In genomic region chr10:97494863-97495506, GRCh38 we compare ENCODE assay signal across 7 cellular contexts. TPM values are rescaled to one million over a fixed set of nuclear protein-coding genes. Genes with fewer than 3 reads are reported as not detected.
DNase-seq lines count a peak whose midpoint lies in the region; TF ChIP-seq lines count a peak whose summit lies in the region.
"Had no signal": no experiment of that assay in that cellular context is flagged by ENCODE, and none has a peak within 500 bp of the region (broad histone marks: within the 10 kb centered on the region; RNA-seq: fewer than 3 reads in every experiment).

No MANE protein-coding gene starts in this region.

- H3K27ac ChIP-seq in A673 (ENCODE audit: low read depth, low read length, poor library complexity, severe bottlenecking) (peak overlapping the region; percentile 25), RWPE1 (peak overlapping the region; percentile 48)
- H3K27ac ChIP-seq: Peyer's patch had no signal

- CTCF ChIA-PET in A673 (lab: Charles Lee) (interaction anchor here (0.7 kb wide), 1 partner anchor 162 kb away, joined by 3 read pairs; no protein-coding TSS in a partner anchor), RWPE1 (lab: Yijun Ruan, JAX) (interaction anchor here (0.6 to 0.9 kb wide), 4 partner anchors 59 to 237 kb away, joined by 3 read pairs; partner anchors contain the start of gene ANKRD2)

- POLR2A ChIA-PET in A673 (lab: Charles Lee; ENCODE audit: low non-redundant PET) (interaction anchor here (0.6 to 0.7 kb wide), 2 partner anchors 41 to 81 kb away, joined by 3 to 5 read pairs; no protein-coding TSS in a partner anchor), RWPE1 (lab: Yijun Ruan, JAX; ENCODE audit: low non-redundant PET) (interaction anchor here (0.7 kb wide), 1 partner anchor 106 kb away, joined by 4 read pairs; no protein-coding TSS in a partner anchor)

- peaks cover 9% of the 10 kb centered on the region for H3K27me3 ChIP-seq in A673 (replicated peaks; ENCODE audit: insufficient read depth, low read depth, low read length, poor library complexity)
- H3K27me3 ChIP-seq: Peyer's patch had no signal

- no peaks in the 10 kb centered on the region for H3K9me3 ChIP-seq in A673 (ENCODE audit: low read depth, low read length, poor library complexity, severe bottlenecking)
- H3K9me3 ChIP-seq: Peyer's patch had no signal

- TF ChIP-seq CTCF in A673 (conservative IDR thresholded peaks at IDR 0.05; ENCODE audit: low read depth, low read length) (no peak), RWPE1 (conservative IDR thresholded peaks at IDR 0.05; ENCODE audit: low read depth) (no peak), fibroblast of the aortic adventitia (IDR thresholded peaks at IDR 0.05; ENCODE audit: insufficient read depth, low read length) (no peak)

- H3K4me3 ChIP-seq in A673 (ENCODE audit: low read depth, low read length, poor library complexity, severe bottlenecking) (no peak overlapping the region), fibroblast of the aortic adventitia (ENCODE audit: low read depth, low read length) (no peak overlapping the region)
- H3K4me3 ChIP-seq: Peyer's patch had no signal

- intact Hi-C loops in A673 (cut with micrococcal nuclease; ENCODE audit: unreplicated experiment) = no loop called here

- no peaks in the 10 kb centered on the region for H3K36me3 ChIP-seq in A673 (ENCODE audit: insufficient read depth, low read length, poor library complexity, severe bottlenecking)
- H3K36me3 ChIP-seq: Peyer's patch had no signal

- peaks cover 11% of the 10 kb centered on the region for H3K4me1 ChIP-seq in A673 (ENCODE audit: insufficient read depth, low read length, poor library complexity, severe bottlenecking)

- BruUV-seq in A673 (replicated peaks; lab: Mats Ljungman, UMichigan) = no TSS peak

- DNase-seq in A673 (ENCODE audit: low spot score) (peak; percentile 21), RWPE1 (ENCODE audit: low spot score) (no peak), fibroblast of the aortic adventitia (ENCODE audit: low read depth) (peak; percentile 63), SHP77 (lab: John Stamatoyannopoulos, UW) (no peak), middle frontal gyrus (ENCODE audit: extremely low spot score, low spot score) (no peak), NCI-H446 treated with DMSO at 0.1 percent for 48 hours (lab: John Stamatoyannopoulos, UW) (no peak)
- DNase-seq: Peyer's patch had no signal

RNA-seq across cellular contexts. Expression of gene MMS19, which starts 3.2 kb away (rescaled TPM):
- total RNA-seq in A673 (2021) = 70.6 and 72.5 TPM in 2 replicates
- 50.9 and 81.1 TPM in 2 replicates for total RNA-seq in fibroblast of the aortic adventitia (ENCODE audit: low replicate concordance)

RNA-seq across cellular contexts. Expression of gene UBTD1, which starts 3.7 kb away (rescaled TPM):
- total RNA-seq in A673 (2021) (3.1 and 4.2 TPM in 2 replicates), fibroblast of the aortic adventitia (ENCODE audit: low replicate concordance) (22.1 and 35.2 TPM in 2 replicates)

RNA-seq across cellular contexts. Expression of gene ZDHHC16, which starts 49.0 kb away (rescaled TPM):
- total RNA-seq in A673 (2021) (44.8 and 49.2 TPM in 2 replicates), fibroblast of the aortic adventitia (ENCODE audit: low replicate concordance) (24.9 and 45.5 TPM in 2 replicates)

RNA-seq across cellular contexts. Expression of gene EXOSC1, which starts 49.2 kb away (rescaled TPM):
- total RNA-seq in A673 (2021) = 52.7 and 56.4 TPM in 2 replicates
- total RNA-seq in fibroblast of the aortic adventitia (ENCODE audit: low replicate concordance) = 29.8 and 50.3 TPM in 2 replicates

Comparison
In these comparisons a context has a peak if more than half of its experiments do, and no peak if none do; other contexts are left out.
1. DNase-seq: peak in A673 (single experiment) and fibroblast of the aortic adventitia (single experiment); none in RWPE1 (single experiment), SHP77 (0 of 2), middle frontal gyrus (single experiment) and NCI-H446 treated with DMSO at 0.1 percent for 48 hours (single experiment).